Comparison of ENCODE assay signal across 27 cellular contexts in genomic region chr13:100315522-100315921, GRCh38.
DNase-seq lines count a peak whose midpoint lies in the region; ATAC-seq and TF ChIP-seq lines count a peak whose summit lies in the region.
"Had no signal": no experiment of that assay in that cellular context is flagged by ENCODE, and none has a peak within 500 bp of the region (broad histone marks: within the 10 kb centered on the region; RNA-seq: fewer than 3 reads in every experiment).

No MANE protein-coding gene starts in this region.

- ATAC-seq in GM19463 (IDR thresholded peaks at IDR 0.05; ENCODE audit: unreplicated experiment) (peak; percentile 57), HG02610 (IDR thresholded peaks at IDR 0.05; ENCODE audit: unreplicated experiment) (peak; percentile 84), WTC11 (peak; percentile 44; the same call in 1 of the 2 replicates)
- ATAC-seq: activated CD4-positive, alpha-beta T cell treated with anti-CD3 and anti-CD28 coated beads for 36 hours; activated CD8-positive, alpha-beta T cell treated with anti-CD3 and anti-CD28 coated beads for 36 hours; heart right ventricle; naive thymus-derived CD4-positive, alpha-beta T cell had no signal

- no peak for TF ChIP-seq CTCF in WTC11 (IDR thresholded peaks at IDR 0.05)
- TF ChIP-seq CTCF in osteocyte (IDR thresholded peaks at IDR 0.05) = no peak

- POLR2A ChIA-PET in WTC11 (lab: Charles Lee) = no interaction called here

- H3K4me3 Mint-ChIP-seq in WTC11 (no peak overlapping the region), osteocyte (ENCODE audit: unreplicated experiment) (no peak overlapping the region)
- H3K4me3 Mint-ChIP-seq: activated CD4-positive, alpha-beta T cell treated with anti-CD3 and anti-CD28 coated beads for 36 hours; activated CD8-positive, alpha-beta T cell treated with anti-CD3 and anti-CD28 coated beads for 36 hours; activated T-helper 1 cell treated with anti-CD3 and anti-CD28 coated beads, Interleukin-12 subunit alpha, Interleukin-12 subunit beta, Interleukin-2, Interleukin-4 antibody, amounts not matched to agents 30 ng/mL and 10 ng/mL and 1 ng/mL, durations not matched to agents 14 hours and 24 hours and 36 hours; naive thymus-derived CD4-positive, alpha-beta T cell had no signal

- DNase-seq in WTC11 (ENCODE audit: low spot score) (no peak), osteocyte (ENCODE audit: extremely low spot score, unreplicated experiment) (no peak), amniotic stem cell (lab: John Stamatoyannopoulos, UW) (no peak), NAMALWA (ENCODE audit: low spot score) (no peak)
- DNase-seq in central memory CD4-positive, alpha-beta T cell = no peak
- DNase-seq: activated CD4-positive, alpha-beta T cell treated with anti-CD3 and anti-CD28 coated beads for 36 hours; activated CD8-positive, alpha-beta memory T cell treated with anti-CD3 and anti-CD28 coated beads, Interleukin-2, amount 50 U/mL, for 48 hours; activated CD8-positive, alpha-beta T cell treated with anti-CD3 and anti-CD28 coated beads for 36 hours; activated naive CD4-positive, alpha-beta T cell treated with Interleukin-2 at 50 U/mL for 16 hours; BE2C; dermis blood vessel endothelial cell; esophagus squamous epithelium; foreskin melanocyte; heart right ventricle; KBM-7; kidney; naive thymus-derived CD4-positive, alpha-beta T cell; NCI-H2029; NCI-H524; OCI-M1; sigmoid colon; stimulated activated CD4-positive, alpha-beta T cell treated with anti-CD3 and anti-CD28 coated beads, Interleukin-4, amount 100 ng/mL, for 24 hours; tibial artery had no signal

- CTCF ChIA-PET in WTC11 (lab: Charles Lee) = no interaction called here

- H3K27me3 Mint-ChIP-seq in WTC11 (ENCODE audit: low read depth) = no peaks in the 10 kb centered on the region
- no peaks in the 10 kb centered on the region for H3K27me3 Mint-ChIP-seq in osteocyte (ENCODE audit: unreplicated experiment)
- H3K27me3 Mint-ChIP-seq: activated CD4-positive, alpha-beta T cell treated with anti-CD3 and anti-CD28 coated beads for 36 hours; activated CD8-positive, alpha-beta T cell treated with anti-CD3 and anti-CD28 coated beads for 36 hours; naive thymus-derived CD4-positive, alpha-beta T cell; progenitor cell of endocrine pancreas had no signal

- H3K4me1 Mint-ChIP-seq in WTC11 (peaks cover 23% of the 10 kb centered on the region), osteocyte (ENCODE audit: unreplicated experiment) (peaks cover 13% of the 10 kb centered on the region)
- H3K4me1 Mint-ChIP-seq: activated CD4-positive, alpha-beta T cell treated with anti-CD3 and anti-CD28 coated beads for 36 hours; naive thymus-derived CD4-positive, alpha-beta T cell had no signal

- H3K36me3 Mint-ChIP-seq in WTC11 (peaks cover 22% of the 10 kb centered on the region), osteocyte (ENCODE audit: unreplicated experiment) (peaks cover 36% of the 10 kb centered on the region)

- H3K27ac Mint-ChIP-seq in WTC11 = peak overlapping the region; percentile 44; the same call in 1 of the 2 replicates
- H3K27ac Mint-ChIP-seq in osteocyte (ENCODE audit: unreplicated experiment) = peak overlapping the region; percentile 35
- H3K27ac Mint-ChIP-seq: activated CD4-positive, alpha-beta T cell treated with anti-CD3 and anti-CD28 coated beads for 36 hours; activated CD8-positive, alpha-beta T cell treated with anti-CD3 and anti-CD28 coated beads for 36 hours; activated T-helper 1 cell treated with anti-CD3 and anti-CD28 coated beads, Interleukin-12 subunit alpha, Interleukin-12 subunit beta, Interleukin-2, Interleukin-4 antibody, amounts not matched to agents 30 ng/mL and 10 ng/mL and 1 ng/mL, durations not matched to agents 14 hours and 24 hours and 36 hours; naive thymus-derived CD4-positive, alpha-beta T cell had no signal

- H3K9me3 Mint-ChIP-seq in WTC11 (peaks cover 11% of the 10 kb centered on the region), osteocyte (ENCODE audit: unreplicated experiment) (peaks cover 5% of the 10 kb centered on the region)

TF ChIP-seq in WTC11, 78 proteins besides CTCF, POLR2A, EP300 and RAD21:
- TF ChIP-seq NR1H2 (CRISPR knock-in tag; IDR thresholded peaks at IDR 0.05) (no peak), USF1 (CRISPR knock-in tag; IDR thresholded peaks at IDR 0.05) (no peak), USF2 (CRISPR knock-in tag; IDR thresholded peaks at IDR 0.05) (no peak), TCF7 (CRISPR knock-in tag; IDR thresholded peaks at IDR 0.05; ENCODE audit: low read depth) (no peak), CDX4 (CRISPR knock-in tag; IDR thresholded peaks at IDR 0.05; ENCODE audit: borderline replicate concordance) (no peak), E2F5 (CRISPR knock-in tag; IDR thresholded peaks at IDR 0.05) (no peak), ZNF512 (CRISPR knock-in tag; IDR thresholded peaks at IDR 0.05; ENCODE audit: borderline replicate concordance) (no peak), ZNF219 (CRISPR knock-in tag; IDR thresholded peaks at IDR 0.05; ENCODE audit: borderline replicate concordance) (no peak), ZNF671 (CRISPR knock-in tag; IDR thresholded peaks at IDR 0.05) (no peak), ZNF138 (CRISPR knock-in tag; conservative IDR thresholded peaks at IDR 0.05) (no peak), ZNF423 (CRISPR knock-in tag; IDR thresholded peaks at IDR 0.05) (no peak), ZNF232 (CRISPR knock-in tag; IDR thresholded peaks at IDR 0.05) (no peak), GRHL2 (CRISPR knock-in tag; IDR thresholded peaks at IDR 0.05; ENCODE audit: insufficient replicate concordance, severe bottlenecking) (no peak), CREB1 (CRISPR knock-in tag; IDR thresholded peaks at IDR 0.05) (no peak)
